ENCODE assay signal across 8 cellular contexts in the genomic region with DNA sequence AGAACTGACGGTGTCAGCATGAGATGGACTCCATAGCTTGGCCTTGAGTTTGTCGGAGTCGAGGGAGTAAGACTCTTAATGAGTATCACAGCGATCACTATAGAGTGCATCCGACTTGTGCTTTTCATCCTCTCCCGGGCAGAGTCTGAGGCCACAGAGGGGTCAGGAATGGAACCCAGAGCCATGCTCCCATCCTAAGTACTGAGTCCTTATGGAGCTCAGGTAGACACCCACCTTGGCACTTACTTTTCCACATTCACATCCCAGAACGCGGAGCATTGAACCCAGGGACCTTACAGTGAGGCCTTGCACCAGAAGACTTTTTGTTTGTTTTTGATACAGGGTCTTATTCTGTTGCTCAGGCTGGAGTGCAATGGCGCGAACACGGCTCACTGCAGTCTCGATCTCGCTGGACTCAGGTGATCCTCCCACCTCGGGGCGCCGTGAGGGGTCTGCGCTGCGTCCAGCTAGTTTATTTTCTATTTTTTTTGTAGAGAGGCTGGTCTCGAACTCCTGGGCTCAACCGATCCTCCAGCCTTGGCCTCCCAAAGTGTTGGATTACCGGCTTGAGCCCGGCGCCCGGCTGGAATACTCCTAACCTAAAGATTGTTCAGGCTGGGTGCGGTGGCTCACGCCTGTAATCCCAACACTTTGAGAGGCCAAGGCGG.
DNase-seq lines count a peak whose midpoint lies in the region; TF ChIP-seq lines count a peak whose summit lies in the region.

No MANE protein-coding gene starts in this region.

- TF ChIP-seq CTCF in HEK293 (tag by site-specific recombination; IDR thresholded peaks at IDR 0.05) (no peak), nephron (IDR thresholded peaks at IDR 0.05; ENCODE audit: unreplicated experiment in 3 of 3) (no peak)

- POLR2A ChIA-PET in HEK293 (lab: Yijun Ruan, JAX) = interaction anchor here (0.6 to 4.7 kb wide), 9 partner anchors 9 to 267 kb away, joined by 3 to 38 read pairs (median 3); a partner anchor contains a TSS

- H3K27ac Mint-ChIP-seq in nephron = peak overlapping the region; percentile 71 to 91 (median 86)

- peak overlapping the region; percentile 96 for H3K4me3 ChIP-seq in HEK293 (ENCODE audit: low read depth, low read length)

- peaks cover 61% of the 10 kb centered on the region for H3K4me1 Mint-ChIP-seq in nephron

- H3K27ac ChIP-seq in HEK293 (ENCODE audit: extremely low read depth, low read depth, low read length) (peak overlapping the region; percentile 99; the same call in 1 of the 2 replicates), epithelial cell of prostate (peak overlapping the region; percentile 87)

- H3K36me3 ChIP-seq in HEK293 (ENCODE audit: control insufficient read depth in 2 of 2, insufficient read depth in 1 of 2, low read length in 2 of 2) = peaks cover 19 to 25% of the 10 kb centered on the region in 2 experiments

- CTCF ChIA-PET in HEK293 (lab: Yijun Ruan, JAX) = interaction anchor here (0.6 to 1.9 kb wide), 8 partner anchors 17 to 1197 kb away, joined by 3 to 10 read pairs (median 4); a partner anchor contains a TSS

- H3K27me3 Mint-ChIP-seq in nephron (ENCODE audit: low read depth) = no peaks in the 10 kb centered on the region

- peaks cover 23% of the 10 kb centered on the region for H3K36me3 Mint-ChIP-seq in nephron (ENCODE audit: low read depth)

- no peaks in the 10 kb centered on the region for H3K9me3 ChIP-seq in HEK293 (ENCODE audit: control insufficient read depth, insufficient read depth, low read depth, low read length)

- peak overlapping the region; percentile 91 to 96 (median 93) for H3K4me3 Mint-ChIP-seq in nephron

- peaks cover 16% of the 10 kb centered on the region; the same call in 1 of the 2 replicates for H3K4me1 ChIP-seq in HEK293 (ENCODE audit: control insufficient read depth, insufficient read depth, low read length)

- DNase-seq in EL = peak; percentile 29
- DNase-seq in RPMI8226 = peak; percentile 24
- DNase-seq in epithelial cell of prostate (ENCODE audit: low read depth, low spot score) = no peak
- DNase-seq in kidney tubule cell (ENCODE audit: low spot score) = no peak
- DNase-seq in effector CD8-positive, alpha-beta T cell (lab: John Stamatoyannopoulos, UW) = no peak
- no peak for DNase-seq in GDM1 (lab: John Stamatoyannopoulos, UW)

- no peaks in the 10 kb centered on the region for H3K9me3 Mint-ChIP-seq in nephron

TF ChIP-seq in HEK293, 187 proteins besides CTCF, POLR2A, EP300 and RAD21 (continues in another document):
- no peak for TF ChIP-seq ZNF473 (tag by site-specific recombination; IDR thresholded peaks at IDR 0.05)
- no peak for TF ChIP-seq SCRT1 (tag by site-specific recombination; IDR thresholded peaks at IDR 0.05; ENCODE audit: borderline replicate concordance)
- TF ChIP-seq, protein P1, sequence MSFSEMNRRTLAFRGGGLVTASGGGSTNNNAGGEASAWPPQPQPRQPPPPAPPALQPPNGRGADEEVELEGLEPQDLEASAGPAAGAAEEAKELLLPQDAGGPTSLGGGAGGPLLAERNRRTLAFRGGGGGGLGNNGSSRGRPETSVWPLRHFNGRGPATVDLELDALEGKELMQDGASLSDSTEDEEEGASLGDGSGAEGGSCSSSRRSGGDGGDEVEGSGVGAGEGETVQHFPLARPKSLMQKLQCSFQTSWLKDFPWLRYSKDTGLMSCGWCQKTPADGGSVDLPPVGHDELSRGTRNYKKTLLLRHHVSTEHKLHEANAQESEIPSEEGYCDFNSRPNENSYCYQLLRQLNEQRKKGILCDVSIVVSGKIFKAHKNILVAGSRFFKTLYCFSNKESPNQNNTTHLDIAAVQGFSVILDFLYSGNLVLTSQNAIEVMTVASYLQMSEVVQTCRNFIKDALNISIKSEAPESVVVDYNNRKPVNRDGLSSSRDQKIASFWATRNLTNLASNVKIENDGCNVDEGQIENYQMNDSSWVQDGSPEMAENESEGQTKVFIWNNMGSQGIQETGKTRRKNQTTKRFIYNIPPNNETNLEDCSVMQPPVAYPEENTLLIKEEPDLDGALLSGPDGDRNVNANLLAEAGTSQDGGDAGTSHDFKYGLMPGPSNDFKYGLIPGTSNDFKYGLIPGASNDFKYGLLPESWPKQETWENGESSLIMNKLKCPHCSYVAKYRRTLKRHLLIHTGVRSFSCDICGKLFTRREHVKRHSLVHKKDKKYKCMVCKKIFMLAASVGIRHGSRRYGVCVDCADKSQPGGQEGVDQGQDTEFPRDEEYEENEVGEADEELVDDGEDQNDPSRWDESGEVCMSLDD (tag by site-specific recombination; IDR thresholded peaks at IDR 0.05) = no peak
- no peak for TF ChIP-seq ZEB2 (tag by site-specific recombination; IDR thresholded peaks at IDR 0.05)
- TF ChIP-seq ZXDB (tag by site-specific recombination; IDR thresholded peaks at IDR 0.05) = no peak
- TF ChIP-seq, protein P2, sequence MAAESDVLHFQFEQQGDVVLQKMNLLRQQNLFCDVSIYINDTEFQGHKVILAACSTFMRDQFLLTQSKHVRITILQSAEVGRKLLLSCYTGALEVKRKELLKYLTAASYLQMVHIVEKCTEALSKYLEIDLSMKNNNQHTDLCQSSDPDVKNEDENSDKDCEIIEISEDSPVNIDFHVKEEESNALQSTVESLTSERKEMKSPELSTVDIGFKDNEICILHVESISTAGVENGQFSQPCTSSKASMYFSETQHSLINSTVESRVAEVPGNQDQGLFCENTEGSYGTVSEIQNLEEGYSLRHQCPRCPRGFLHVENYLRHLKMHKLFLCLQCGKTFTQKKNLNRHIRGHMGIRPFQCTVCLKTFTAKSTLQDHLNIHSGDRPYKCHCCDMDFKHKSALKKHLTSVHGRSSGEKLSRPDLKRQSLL (tag by site-specific recombination; IDR thresholded peaks at IDR 0.05) = peak; percentile 32; the same call in 1 of the 2 replicates
- TF ChIP-seq ZNF629 (tag by site-specific recombination; IDR thresholded peaks at IDR 0.05) = 0 out of 2 replicates have a peak, but pooled peaks have one; percentile 12
- no peak for TF ChIP-seq ZNF211 (tag by site-specific recombination; IDR thresholded peaks at IDR 0.05; ENCODE audit: low read depth)
- TF ChIP-seq ZNF776 (tag by site-specific recombination; IDR thresholded peaks at IDR 0.05; ENCODE audit: borderline replicate concordance) = no peak
- TF ChIP-seq TCF7L2 (IDR thresholded peaks at IDR 0.05; ENCODE audit: borderline replicate concordance, low read depth, low read length) = no peak
- TF ChIP-seq ZNF354C (tag by site-specific recombination; IDR thresholded peaks at IDR 0.05; ENCODE audit: borderline replicate concordance, low read depth) = no peak
- TF ChIP-seq BCL11B (tag by site-specific recombination; IDR thresholded peaks at IDR 0.05; ENCODE audit: low read depth) = no peak
- TF ChIP-seq ZFP37 (tag by site-specific recombination; IDR thresholded peaks at IDR 0.05) = no peak; the same call in 1 of the 2 replicates
- peak; percentile 93 for TF ChIP-seq ZBTB17 (tag by site-specific recombination; IDR thresholded peaks at IDR 0.05)
- TF ChIP-seq GLI4 (tag by site-specific recombination; IDR thresholded peaks at IDR 0.05) = no peak
- TF ChIP-seq ZNF544 (tag by site-specific recombination; IDR thresholded peaks at IDR 0.05) = no peak
- TF ChIP-seq ZNF571 (tag by site-specific recombination; IDR thresholded peaks at IDR 0.05) = no peak
- no peak for TF ChIP-seq ZFP3 (tag by site-specific recombination; IDR thresholded peaks at IDR 0.05; ENCODE audit: low read depth)
- no peak for TF ChIP-seq ZNF311 (tag by site-specific recombination; IDR thresholded peaks at IDR 0.05; ENCODE audit: borderline replicate concordance)
- TF ChIP-seq, protein P3, sequence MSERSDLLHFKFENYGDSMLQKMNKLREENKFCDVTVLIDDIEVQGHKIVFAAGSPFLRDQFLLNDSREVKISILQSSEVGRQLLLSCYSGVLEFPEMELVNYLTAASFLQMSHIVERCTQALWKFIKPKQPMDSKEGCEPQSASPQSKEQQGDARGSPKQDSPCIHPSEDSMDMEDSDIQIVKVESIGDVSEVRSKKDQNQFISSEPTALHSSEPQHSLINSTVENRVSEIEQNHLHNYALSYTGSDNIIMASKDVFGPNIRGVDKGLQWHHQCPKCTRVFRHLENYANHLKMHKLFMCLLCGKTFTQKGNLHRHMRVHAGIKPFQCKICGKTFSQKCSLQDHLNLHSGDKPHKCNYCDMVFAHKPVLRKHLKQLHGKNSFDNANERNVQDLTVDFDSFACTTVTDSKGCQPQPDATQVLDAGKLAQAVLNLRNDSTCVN (tag by site-specific recombination; optimal IDR thresholded peaks at IDR 0.05) = no peak
- TF ChIP-seq, protein P4, sequence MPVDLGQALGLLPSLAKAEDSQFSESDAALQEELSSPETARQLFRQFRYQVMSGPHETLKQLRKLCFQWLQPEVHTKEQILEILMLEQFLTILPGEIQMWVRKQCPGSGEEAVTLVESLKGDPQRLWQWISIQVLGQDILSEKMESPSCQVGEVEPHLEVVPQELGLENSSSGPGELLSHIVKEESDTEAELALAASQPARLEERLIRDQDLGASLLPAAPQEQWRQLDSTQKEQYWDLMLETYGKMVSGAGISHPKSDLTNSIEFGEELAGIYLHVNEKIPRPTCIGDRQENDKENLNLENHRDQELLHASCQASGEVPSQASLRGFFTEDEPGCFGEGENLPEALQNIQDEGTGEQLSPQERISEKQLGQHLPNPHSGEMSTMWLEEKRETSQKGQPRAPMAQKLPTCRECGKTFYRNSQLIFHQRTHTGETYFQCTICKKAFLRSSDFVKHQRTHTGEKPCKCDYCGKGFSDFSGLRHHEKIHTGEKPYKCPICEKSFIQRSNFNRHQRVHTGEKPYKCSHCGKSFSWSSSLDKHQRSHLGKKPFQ (tag by site-specific recombination; IDR thresholded peaks at IDR 0.05) = 0 out of 2 replicates have a peak, but pooled peaks have one; percentile 1
- TF ChIP-seq ZNF266 (tag by site-specific recombination; IDR thresholded peaks at IDR 0.05; ENCODE audit: low read depth) = no peak

Comparison
In these comparisons a context has a peak if more than half of its experiments do, and no peak if none do; other contexts are left out.
1. DNase-seq: peak in EL (single experiment) and RPMI8226 (single experiment); none in epithelial cell of prostate (single experiment), kidney tubule cell (single experiment), effector CD8-positive, alpha-beta T cell (single experiment) and GDM1 (single experiment).